Comparison of ENCODE assay signal across 8 cellular contexts in genomic region chr2:112482309-112483046, GRCh38. TPM values are rescaled to one million over a fixed set of nuclear protein-coding genes. Genes with fewer than 3 reads are reported as not detected.
DNase-seq lines count a peak whose midpoint lies in the region; ATAC-seq and TF ChIP-seq lines count a peak whose summit lies in the region.

No MANE protein-coding gene starts in this region.

- H3K9me2 ChIP-seq in SK-N-SH = no peaks in the 10 kb centered on the region

- ATAC-seq in GM18868 (IDR thresholded peaks at IDR 0.05; ENCODE audit: unreplicated experiment) = peak; percentile 34
- ATAC-seq in HG03520 (IDR thresholded peaks at IDR 0.05; ENCODE audit: unreplicated experiment) = peak; percentile 14

- H3K4me1 ChIP-seq in SK-N-SH (ENCODE audit: control insufficient read depth in 1 of 2, insufficient read depth in 2 of 2, low read depth in 1 of 2, low read length in 1 of 2) = peaks cover 13 to 17% of the 10 kb centered on the region in 2 experiments; a peak in 3 of 4 replicates
- peaks cover 0 to 19% of the 10 kb centered on the region in 2 donors for H3K4me1 ChIP-seq in ascending aorta

- H2AFZ ChIP-seq in SK-N-SH (ENCODE audit: low read depth) = peak overlapping the region; percentile 87

- DNase-seq in AG08395 (ENCODE audit: low spot score) = peak; percentile 46
- DNase-seq in SK-N-SH = peak; percentile 77
- peak in 1 of 2 donors; percentile 69 for DNase-seq in ascending aorta (ENCODE audit: low spot score in 2 of 2)
- peak; percentile 64 for DNase-seq in hepatic stellate cell (ENCODE audit: low spot score)
- DNase-seq in retina = peak; percentile 84
- no peak for DNase-seq in T1000 (lab: John Stamatoyannopoulos, UW)

- H3K4me3 ChIP-seq in SK-N-SH (ENCODE audit: low read depth in 2 of 2, low read length in 1 of 2) (peak overlapping the region; percentile 89 to 99), ascending aorta (peak overlapping the region; percentile 81 to 96)

- CTCF ChIA-PET in SK-N-SH (lab: Yijun Ruan, JAX) = interaction anchor here (1.1 to 1.5 kb wide), 4 partner anchors 9 to 101 kb away, joined by 3 to 6 read pairs (median 4); no protein-coding TSS in a partner anchor

- POLR2A ChIA-PET in SK-N-SH (lab: Yijun Ruan, JAX) = interaction anchor here (0.9 kb wide), 1 partner anchor 10 kb away, joined by 3 read pairs; no protein-coding TSS in a partner anchor

- no peak for TF ChIP-seq CTCF in SK-N-SH (IDR thresholded peaks at IDR 0.05)
- no peak for TF ChIP-seq CTCF in ascending aorta (IDR thresholded peaks at IDR 0.05)

- H3K9me3 ChIP-seq in SK-N-SH (no peaks in the 10 kb centered on the region), ascending aorta (no peaks in the 10 kb centered on the region)

- no peak for TF ChIP-seq RAD21 in SK-N-SH (IDR thresholded peaks at IDR 0.05; ENCODE audit: low read length)

- intact Hi-C loops in ascending aorta (cut with DNase I) = loop anchor here (5.0 kb wide), 2 partner anchors 165 to 225 kb away; partner anchors contain the start of genes SLC20A1 and ZC3H8

- WGBS in SK-N-SH (ENCODE audit: low lambda C conversion rate) = under 1% methylated on average over 41 of the region's 77 CpGs

- peaks cover 52% of the 10 kb centered on the region for H3K79me2 ChIP-seq in SK-N-SH (ENCODE audit: insufficient read depth)

- peak overlapping the region; percentile 91 for H3K4me2 ChIP-seq in SK-N-SH

- H3F3A ChIP-seq in SK-N-SH (replicated peaks; ENCODE audit: insufficient read depth) = peaks cover 30% of the 10 kb centered on the region

- peaks cover 12 to 16% of the 10 kb centered on the region in 2 experiments for H3K36me3 ChIP-seq in SK-N-SH (replicated peaks in 1 of 2; ENCODE audit: control insufficient read depth in 1 of 2, insufficient read depth in 2 of 2, low read length in 1 of 2)
- no peaks in the 10 kb centered on the region for H3K36me3 ChIP-seq in ascending aorta

- H3K27me3 ChIP-seq in SK-N-SH (ENCODE audit: insufficient read depth) = no peaks in the 10 kb centered on the region
- H3K27me3 ChIP-seq in ascending aorta = no peaks in the 10 kb centered on the region

- H3K9ac ChIP-seq in SK-N-SH = peak overlapping the region; percentile 94

- TF ChIP-seq EP300 in SK-N-SH (IDR thresholded peaks at IDR 0.05; ENCODE audit: borderline replicate concordance in 1 of 2, low read depth in 1 of 2, low read length in 1 of 2) = no peak

- peak overlapping the region; percentile 88 to 90 for H3K27ac ChIP-seq in SK-N-SH (ENCODE audit: low read depth in 2 of 2, low read length in 1 of 2)
- peak overlapping the region; percentile 83 to 89 for H3K27ac ChIP-seq in ascending aorta

- H4K20me1 ChIP-seq in SK-N-SH (ENCODE audit: insufficient read depth) = peaks cover 6% of the 10 kb centered on the region; the same call in 1 of the 2 replicates

TF ChIP-seq in SK-N-SH, 30 proteins besides CTCF, POLR2A, EP300 and RAD21:
- 0 out of 2 replicates have a peak, but pooled peaks have one; percentile 6 for TF ChIP-seq TAF1 (IDR thresholded peaks at IDR 0.05; ENCODE audit: borderline replicate concordance, low read depth, low read length)
- TF ChIP-seq NFIC (IDR thresholded peaks at IDR 0.05; ENCODE audit: borderline replicate concordance) = no peak

RNA-seq across cellular contexts. Expression of gene TTL, which starts 0.5 kb away (rescaled TPM):
- polyA plus RNA-seq in SK-N-SH (2012; rRNA removed) = 15.4 and 19.6 TPM in 2 replicates
- polyA plus RNA-seq in SK-N-SH (2012; cell fraction: cytosol; rRNA removed) = 20.8 and 23.6 TPM in 2 replicates
- 30.4 and 41.0 TPM in 2 replicates for polyA plus RNA-seq in SK-N-SH (2012; cell fraction: nucleus; rRNA removed)
- 3.2 TPM for total RNA-seq in ascending aorta

RNA-seq across cellular contexts. Expression of gene RGPD8, which starts 49.0 kb away (rescaled TPM):
- polyA plus RNA-seq in SK-N-SH (2012; rRNA removed) = 0.76 and 1.2 TPM in 2 replicates
- polyA plus RNA-seq in SK-N-SH (2012; cell fraction: cytosol; rRNA removed) = 0.42 and 0.66 TPM in 2 replicates
- polyA plus RNA-seq in SK-N-SH (2012; cell fraction: nucleus; rRNA removed) = 1.5 and 4.5 TPM in 2 replicates
- total RNA-seq in ascending aorta = 8.2 TPM

RNA-seq across cellular contexts. Expression of gene POLR1B, which starts 59.8 kb away (rescaled TPM):
- 13.4 and 19.1 TPM in 2 replicates for polyA plus RNA-seq in SK-N-SH (2012; rRNA removed)
- polyA plus RNA-seq in SK-N-SH (2012; cell fraction: cytosol; rRNA removed) = 17.1 and 17.9 TPM in 2 replicates
- 22.1 and 23.6 TPM in 2 replicates for polyA plus RNA-seq in SK-N-SH (2012; cell fraction: nucleus; rRNA removed)
- 3.6 TPM for total RNA-seq in ascending aorta
